13 cellular contexts compared by ENCODE assay signal in the genomic region with DNA sequence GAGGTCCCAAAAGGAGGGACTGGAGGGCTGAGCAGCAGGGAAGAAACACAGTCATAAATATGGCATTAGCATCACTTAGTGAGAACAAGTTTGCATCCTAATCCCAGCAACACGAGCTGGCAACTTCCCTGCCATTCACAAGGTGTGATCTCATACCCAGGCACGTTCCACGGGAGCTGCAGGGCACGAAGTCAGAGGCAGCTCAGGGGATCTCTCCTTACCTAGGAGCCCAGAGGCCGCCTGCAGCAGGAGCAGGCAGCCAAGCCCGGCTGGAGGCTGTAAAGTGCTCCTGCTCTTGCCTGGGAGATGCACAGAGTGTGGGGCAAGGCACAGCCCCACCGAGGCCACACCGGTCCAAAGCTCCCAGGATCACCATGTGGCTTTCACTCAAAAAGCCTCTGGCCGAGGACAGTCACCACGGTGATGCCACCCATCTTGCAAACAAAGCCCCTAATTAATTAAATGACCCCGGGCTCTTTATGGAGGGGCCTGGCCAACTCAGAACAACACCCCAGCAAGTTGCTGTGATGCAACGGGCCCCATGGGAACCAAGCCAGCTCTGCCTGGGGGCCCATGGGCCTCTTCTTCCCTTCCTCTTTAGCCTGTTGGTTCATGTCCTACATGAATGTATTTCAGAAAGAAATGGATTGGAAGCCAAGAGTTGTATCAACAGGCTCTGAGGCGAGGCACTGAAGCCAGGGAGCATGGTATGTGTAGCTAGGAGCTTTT. TPM values are rescaled to one million over a fixed set of nuclear protein-coding genes. Genes with fewer than 3 reads are reported as not detected.
DNase-seq lines count a peak whose midpoint lies in the region; ATAC-seq and TF ChIP-seq lines count a peak whose summit lies in the region.
"Had no signal": no experiment of that assay in that cellular context is flagged by ENCODE, and none has a peak within 500 bp of the region (broad histone marks: within the 10 kb centered on the region; RNA-seq: fewer than 3 reads in every experiment).

No MANE protein-coding gene starts in this region.

- TF ChIP-seq CTCF in endodermal cell (conservative IDR thresholded peaks at IDR 0.05), result no peak

- no peak overlapping the region for H2BK12ac ChIP-seq in trophoblast cell (ENCODE audit: low read length)

- H3K18ac ChIP-seq in trophoblast cell (ENCODE audit: low read length), result no peak overlapping the region

- H3K79me2 ChIP-seq in trophoblast cell (ENCODE audit: control insufficient read depth, insufficient read depth, low read length, poor library complexity), result peaks cover 35% of the 10 kb centered on the region

- peaks cover 68% of the 10 kb centered on the region for H3K4me1 Mint-ChIP-seq in endodermal cell
- H3K4me1 Mint-ChIP-seq in activated CD4-positive, alpha-beta memory T cell treated with anti-CD3 and anti-CD28 coated beads for 36 hours (ENCODE audit: low read depth), result no peaks in the 10 kb centered on the region

- no peak overlapping the region for H4K12ac ChIP-seq in trophoblast cell (ENCODE audit: low read depth, low read length)

- H3K36me3 ChIP-seq in endodermal cell (ENCODE audit: control insufficient read depth, insufficient read depth, low read length) (peaks cover 39% of the 10 kb centered on the region), trophoblast cell (ENCODE audit: control insufficient read depth in 1 of 2, insufficient read depth in 2 of 2, low read length in 2 of 2) (peaks cover 15 to 20% of the 10 kb centered on the region in 2 experiments)

- H3K27ac Mint-ChIP-seq in endodermal cell, result no peak overlapping the region
- no peak overlapping the region for H3K27ac Mint-ChIP-seq in activated CD4-positive, alpha-beta memory T cell treated with anti-CD3 and anti-CD28 coated beads for 36 hours

- intact Hi-C loops in activated CD4-positive, alpha-beta memory T cell treated with anti-CD3 and anti-CD28 coated beads for 36 hours (cut with micrococcal nuclease), result no loop called here

- no peaks in the 10 kb centered on the region for H3K27me3 Mint-ChIP-seq in endodermal cell (ENCODE audit: insufficient read depth)
- peaks cover 22% of the 10 kb centered on the region for H3K27me3 Mint-ChIP-seq in activated CD4-positive, alpha-beta memory T cell treated with anti-CD3 and anti-CD28 coated beads for 36 hours

- DNase-seq in Daoy (ENCODE audit: low read depth) (peak; percentile 48), NCI-H226 (peak; percentile 68), endodermal cell (peak; percentile 79), trophoblast cell (no peak), cerebellar cortex (ENCODE audit: low spot score) (no peak)
- no peak for DNase-seq in activated CD4-positive, alpha-beta memory T cell treated with anti-CD3 and anti-CD28 coated beads for 36 hours
- DNase-seq: CD8-positive, alpha-beta memory T cell; effector CD8-positive, alpha-beta T cell had no signal

- no peak overlapping the region for H2BK5ac ChIP-seq in trophoblast cell (ENCODE audit: low read depth, low read length, poor library complexity)

- peak overlapping the region; percentile 57 for H3K4ac ChIP-seq in trophoblast cell (ENCODE audit: low read depth, low read length)

- no peak overlapping the region for H3K4me3 ChIP-seq in endodermal cell (ENCODE audit: low read length)
- H3K4me3 ChIP-seq in trophoblast cell (ENCODE audit: low read depth, low read length), result no peak overlapping the region
- H3K4me3 ChIP-seq: lung, SK-N-MC had no signal

- H2BK120ac ChIP-seq in trophoblast cell (ENCODE audit: insufficient read depth, low read length, poor library complexity), result no peak overlapping the region

- H3K4me3 Mint-ChIP-seq in endodermal cell, result no peak overlapping the region
- H3K4me3 Mint-ChIP-seq in activated CD4-positive, alpha-beta memory T cell treated with anti-CD3 and anti-CD28 coated beads for 36 hours, result no peak overlapping the region

- no peak overlapping the region for H4K8ac ChIP-seq in trophoblast cell (ENCODE audit: low read depth, low read length)

- H3K36me3 Mint-ChIP-seq in endodermal cell (ENCODE audit: low read depth), result no peaks in the 10 kb centered on the region
- no peaks in the 10 kb centered on the region for H3K36me3 Mint-ChIP-seq in activated CD4-positive, alpha-beta memory T cell treated with anti-CD3 and anti-CD28 coated beads for 36 hours
- H3K36me3 Mint-ChIP-seq: CD8-positive, alpha-beta memory T cell had no signal

- ATAC-seq in GM21717 (IDR thresholded peaks at IDR 0.05; ENCODE audit: unreplicated experiment) (no peak), GM18498 (IDR thresholded peaks at IDR 0.05; ENCODE audit: unreplicated experiment) (no peak)

- H3K4me2 ChIP-seq in trophoblast cell (ENCODE audit: low read length), result no peak overlapping the region

- 76 to 85% methylated on average over 9 to 13 of the region's 13 CpGs for whole genome bisulfite sequencing in endodermal cell (ENCODE audit: insufficient coverage in 1 of 2, insufficient read length in 1 of 2), 2 experiments
- WGBS in trophoblast cell (ENCODE audit: extremely low coverage, insufficient coverage, insufficient read length), result no CpG with 5 or more reads among the region's 13 CpGs

- no peak overlapping the region for H4K91ac ChIP-seq in trophoblast cell (ENCODE audit: low read depth, low read length)

- H3K9ac ChIP-seq in endodermal cell (ENCODE audit: extremely low read depth, low read length, poor library complexity, severe bottlenecking) (no peak overlapping the region), trophoblast cell (ENCODE audit: low read length) (no peak overlapping the region)

- CTCF ChIA-PET in activated CD4-positive, alpha-beta memory T cell treated with anti-CD3 and anti-CD28 coated beads for 36 hours (lab: Charles Lee), result interaction anchor here (2.0 kb wide), 1 partner anchor 24 kb away, joined by 7 read pairs; no protein-coding TSS in a partner anchor

- H3K9me3 ChIP-seq in endodermal cell (ENCODE audit: control insufficient read depth, low read length) (no peaks in the 10 kb centered on the region), trophoblast cell (ENCODE audit: insufficient read depth, low read depth, low read length) (no peaks in the 10 kb centered on the region)

- H3K23ac ChIP-seq in trophoblast cell (ENCODE audit: low read length), result no peak overlapping the region

- H3K27me3 ChIP-seq in endodermal cell (ENCODE audit: control insufficient read depth, insufficient read depth, low read length, poor library complexity, severe bottlenecking), result no peaks in the 10 kb centered on the region
- H3K27me3 ChIP-seq in trophoblast cell (ENCODE audit: insufficient read depth, low read length), result no peaks in the 10 kb centered on the region

- peaks cover 53% of the 10 kb centered on the region for H3K4me1 ChIP-seq in endodermal cell (ENCODE audit: control insufficient read depth, insufficient read depth, low read length)
- H3K4me1 ChIP-seq in trophoblast cell (ENCODE audit: control insufficient read depth in 1 of 2, insufficient read depth in 2 of 2, low read length in 2 of 2), result peaks cover 21 to 44% of the 10 kb centered on the region in 2 experiments

- no peak overlapping the region for H3K27ac ChIP-seq in endodermal cell (ENCODE audit: low read depth, low read length)
- H3K27ac ChIP-seq in trophoblast cell (ENCODE audit: low read depth, low read length), result no peak overlapping the region
- H3K27ac ChIP-seq: SK-N-MC had no signal

- H3K14ac ChIP-seq in trophoblast cell (ENCODE audit: low read length), result no peak overlapping the region

- H3K79me1 ChIP-seq in trophoblast cell (ENCODE audit: low read length), result peaks cover 4% of the 10 kb centered on the region

- H2AK5ac ChIP-seq in trophoblast cell (ENCODE audit: low read length), result no peak overlapping the region

- POLR2A ChIA-PET in activated CD4-positive, alpha-beta memory T cell treated with anti-CD3 and anti-CD28 coated beads for 36 hours (lab: Charles Lee), result no interaction called here

- no peaks in the 10 kb centered on the region for H3K9me3 Mint-ChIP-seq in endodermal cell
- H3K9me3 Mint-ChIP-seq in activated CD4-positive, alpha-beta memory T cell treated with anti-CD3 and anti-CD28 coated beads for 36 hours, result no peaks in the 10 kb centered on the region
- H3K9me3 Mint-ChIP-seq: activated T-cell treated with anti-CD3 and anti-CD28 coated beads, Interleukin-2, amount 50 U/mL, for 72 hours had no signal

- H2AFZ ChIP-seq in trophoblast cell (ENCODE audit: insufficient read depth, low read length, poor library complexity), result no peak overlapping the region

RNA-seq across cellular contexts. Expression of a gene that starts 26.5 kb away (rescaled TPM):
- total RNA-seq in Daoy (2014; rRNA removed; shearing (Covaris generic)), result 30.1 and 31.3 TPM in 2 replicates
- 10 to 100 TPM; 14.0 to 16.8 TPM for total RNA-seq in endodermal cell
- polyA plus RNA-seq in endodermal cell (2013, experiment 1 of 2), result 29.7 TPM
- polyA plus RNA-seq in endodermal cell (2013, experiment 2 of 2), result 27.3 TPM
- polyA plus RNA-seq in trophoblast cell (2013), result 34.0 and 34.8 TPM in 2 replicates
- total RNA-seq in activated CD4-positive, alpha-beta memory T cell treated with anti-CD3 and anti-CD28 coated beads for 36 hours, result under 1 TPM in 1 of 2 experiments, not detected in 1; 0.05 TPM
- total RNA-seq: CD8-positive, alpha-beta memory T cell had no signal

Comparison
In these comparisons a context has a peak if more than half of its experiments do, and no peak if none do; other contexts are left out.
1. DNase-seq: peak in Daoy (single experiment), NCI-H226 (single experiment) and endodermal cell (single experiment); none in trophoblast cell (0 of 2), cerebellar cortex (single experiment) and activated CD4-positive, alpha-beta memory T cell treated with anti-CD3 and anti-CD28 coated beads for 36 hours (single experiment).
2. RNA of a gene that starts 26.5 kb away (total RNA-seq): 30.1 to 31.3 TPM in Daoy and 14.0 to 16.8 TPM in endodermal cell; 0.05 TPM in activated CD4-positive, alpha-beta memory T cell treated with anti-CD3 and anti-CD28 coated beads for 36 hours; every median in the first group is over 10 times any median in the second.